Comparison of ENCODE assay signal across 1 cellular context in the genomic region with DNA sequence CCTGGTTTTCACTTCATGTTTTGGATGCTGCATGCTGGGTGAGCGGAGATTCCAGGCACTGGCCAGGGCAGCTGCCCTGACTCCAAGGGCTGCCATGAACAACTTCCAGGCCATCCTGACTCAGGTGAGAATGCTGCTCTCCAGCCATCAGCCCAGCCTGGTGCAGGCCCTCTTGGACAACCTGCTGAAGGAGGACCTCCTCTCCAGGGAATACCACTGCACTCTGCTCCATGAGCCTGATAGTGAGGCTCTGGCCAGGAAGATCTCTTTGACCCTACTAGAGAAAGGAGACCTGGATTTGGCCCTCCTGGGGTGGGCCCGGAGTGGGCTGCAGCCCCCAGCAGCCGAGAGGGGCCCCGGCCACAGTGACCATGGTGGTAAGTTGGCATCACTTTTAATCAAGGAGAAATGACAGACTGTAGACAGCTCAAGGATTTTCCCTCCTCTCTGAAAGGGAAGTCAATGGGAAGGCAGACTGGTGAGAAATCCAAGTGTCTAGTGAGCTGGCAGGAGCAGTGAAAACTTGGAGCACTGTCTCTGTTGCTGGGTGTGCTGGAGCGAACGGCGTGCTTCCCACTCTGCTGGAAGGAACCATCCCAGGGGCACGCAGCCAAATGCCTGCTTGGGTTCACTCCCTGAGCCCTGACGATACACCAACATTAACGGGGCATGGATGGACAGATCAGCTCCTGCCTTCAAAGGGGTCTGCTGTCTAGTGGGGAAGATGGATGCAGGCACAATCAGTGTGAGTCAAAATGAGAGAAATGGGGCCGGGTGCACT.
TF ChIP-seq lines count a peak whose summit lies in the region.

No MANE protein-coding gene starts in this region.

TF ChIP-seq in GM12878, 131 proteins besides CTCF, POLR2A, EP300 and RAD21:
- TF ChIP-seq TAF1 (IDR thresholded peaks at IDR 0.05; ENCODE audit: borderline replicate concordance, low read depth, low read length) (no peak), SPI1 (IDR thresholded peaks at IDR 0.05; ENCODE audit: borderline replicate concordance, insufficient read depth, low read depth, low read length) (0 out of 2 replicates have a peak, but pooled peaks have one; percentile 1)
